ENCODE assay signal across 8 cellular contexts in the genomic region with DNA sequence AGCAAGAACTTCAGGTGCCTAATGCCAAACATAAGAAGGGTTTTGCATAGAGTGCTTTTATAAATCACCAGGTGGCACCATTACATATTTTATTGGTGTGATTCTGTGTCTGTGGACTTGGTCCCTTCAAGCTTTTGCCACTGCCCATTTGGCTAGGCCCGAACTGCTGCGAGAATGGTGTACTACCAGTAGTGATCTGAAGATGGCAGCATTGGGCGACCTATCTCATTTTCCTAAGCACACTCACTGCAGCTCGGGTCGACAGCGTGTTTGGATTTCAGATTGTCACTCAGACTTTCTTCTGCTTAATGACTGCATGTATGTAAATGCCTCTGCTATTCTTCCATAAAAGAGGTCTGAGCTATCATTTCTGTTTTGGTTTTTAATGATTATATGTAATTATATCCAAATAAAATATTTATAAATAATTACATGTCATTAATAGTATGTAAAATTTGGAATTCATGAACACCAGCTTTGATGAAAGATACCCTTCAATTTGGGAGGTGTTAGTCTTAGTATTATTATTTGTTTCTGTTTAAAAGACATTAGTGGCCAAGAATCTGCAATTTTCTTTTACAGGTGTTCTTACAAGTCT.
DNase-seq lines count a peak whose midpoint lies in the region; ATAC-seq and TF ChIP-seq lines count a peak whose summit lies in the region.

No MANE protein-coding gene starts in this region.

- DNase-seq in G401 (ENCODE audit: low spot score), result peak; percentile 95
- peak; percentile 74 for DNase-seq in GM23338 (ENCODE audit: low spot score)
- peak; percentile 86 for DNase-seq in Karpas-422
- peak; percentile 87 for DNase-seq in PC-3
- peak; percentile 52 for DNase-seq in activated T-cell treated with anti-CD3 and anti-CD28 coated beads, Interleukin-2, amount 50 U/mL, for 1 hour
- peak; percentile 68 for DNase-seq in fibroblast of gingiva (ENCODE audit: low read depth)
- peak; percentile 77 for DNase-seq in neural crest cell (ENCODE audit: low read depth, low spot score)
- DNase-seq in thoracic aorta (ENCODE audit: low spot score), result no peak

- ATAC-seq in GM23338 (peak; percentile 97), PC-3 (peak; percentile 99), thoracic aorta (ENCODE audit: insufficient number of reproducible peaks, low FRiP score, low read depth) (no peak)

- H3K9me2 ChIP-seq in GM23338 (ENCODE audit: insufficient read depth) (0 out of 2 replicates have a peak, but pooled peaks cover 3% of the 10 kb centered on the region), Karpas-422 (replicated peaks; ENCODE audit: insufficient read depth, low read length) (no peaks in the 10 kb centered on the region), PC-3 (replicated peaks; ENCODE audit: low read length) (no peaks in the 10 kb centered on the region)

- H3F3A ChIP-seq in GM23338 (replicated peaks; ENCODE audit: low read depth) (no peaks in the 10 kb centered on the region), PC-3 (ENCODE audit: low read length, unreplicated experiment) (no peaks in the 10 kb centered on the region)

- CTCF ChIA-PET in PC-3 (lab: Charles Lee), result interaction anchor here (0.6 to 1.1 kb wide), 7 partner anchors 9 to 662 kb away, joined by 3 to 21 read pairs (median 3); no protein-coding TSS in a partner anchor

- H3K4me1 ChIP-seq in GM23338 (ENCODE audit: insufficient read depth) (peaks cover 7% of the 10 kb centered on the region; the same call in 1 of the 2 replicates), Karpas-422 (ENCODE audit: low read length) (no peaks in the 10 kb centered on the region), PC-3 (ENCODE audit: insufficient read depth, low read length) (no peaks in the 10 kb centered on the region), thoracic aorta (ENCODE audit: control insufficient read depth in 1 of 2, low read depth in 2 of 2) (no peaks in the 10 kb centered on the region)

- no peaks in the 10 kb centered on the region for H3K79me2 ChIP-seq in GM23338 (replicated peaks; ENCODE audit: insufficient read depth)
- no peaks in the 10 kb centered on the region for H3K79me2 ChIP-seq in Karpas-422 (ENCODE audit: low read length)
- H3K79me2 ChIP-seq in PC-3 (ENCODE audit: low read length), result no peaks in the 10 kb centered on the region

- H3K27me3 ChIP-seq in GM23338 (ENCODE audit: insufficient read depth) (no peaks in the 10 kb centered on the region), Karpas-422 (ENCODE audit: low read length) (no peaks in the 10 kb centered on the region), PC-3 (ENCODE audit: low read length) (no peaks in the 10 kb centered on the region), thoracic aorta (replicated peaks; ENCODE audit: insufficient read depth) (no peaks in the 10 kb centered on the region)

- in situ Hi-C loops in G401 (cut with HindIII; ENCODE audit: low sequenced_read_pairs), result no loop called here

- no peaks in the 10 kb centered on the region for H4K20me1 ChIP-seq in GM23338 (replicated peaks; ENCODE audit: insufficient read depth)
- H4K20me1 ChIP-seq in Karpas-422 (ENCODE audit: insufficient read depth, low read depth, low read length), result no peaks in the 10 kb centered on the region
- H4K20me1 ChIP-seq in PC-3 (ENCODE audit: low read length), result no peaks in the 10 kb centered on the region

- no TSS peak for BruUV-seq in PC-3 (replicated peaks; lab: Mats Ljungman, UMichigan)

- H3K27ac Mint-ChIP-seq in GM23338 (no peak overlapping the region), neural crest cell (ENCODE audit: unreplicated experiment) (no peak overlapping the region)

- peak; percentile 76 to 93 for TF ChIP-seq CTCF in GM23338 (conservative IDR thresholded peaks at IDR 0.05; ENCODE audit: low read depth in 2 of 2)
- TF ChIP-seq CTCF in PC-3 (conservative IDR thresholded peaks at IDR 0.05; ENCODE audit: low read depth, low read length), result peak; percentile 86
- TF ChIP-seq CTCF in neural crest cell (conservative IDR thresholded peaks at IDR 0.05), result peak; percentile 81
- peak; percentile 70 for TF ChIP-seq CTCF in thoracic aorta (IDR thresholded peaks at IDR 0.05)

- H3K4me3 Mint-ChIP-seq in GM23338 (no peak overlapping the region), neural crest cell (no peak overlapping the region)

- H3K27ac ChIP-seq in GM23338 (ENCODE audit: low read depth), result no peak overlapping the region
- H3K27ac ChIP-seq in Karpas-422 (ENCODE audit: low read length), result no peak overlapping the region
- no peak overlapping the region for H3K27ac ChIP-seq in PC-3 (ENCODE audit: low read length)
- no peak overlapping the region for H3K27ac ChIP-seq in thoracic aorta

- intact Hi-C loops in PC-3 (cut with micrococcal nuclease), result loop anchor here (1.0 to 2.0 kb wide), 3 partner anchors 250 to 330 kb away; no protein-coding TSS in a partner anchor

- H3K9ac ChIP-seq in Karpas-422 (ENCODE audit: low read length) (no peak overlapping the region), PC-3 (ENCODE audit: low read length) (no peak overlapping the region)

- H3K4me2 ChIP-seq in GM23338 (no peak overlapping the region), Karpas-422 (ENCODE audit: low read depth, low read length, poor library complexity, severe bottlenecking) (no peak overlapping the region), PC-3 (ENCODE audit: low read length) (no peak overlapping the region)

- H3K9me3 Mint-ChIP-seq in GM23338 (no peaks in the 10 kb centered on the region), neural crest cell (no peaks in the 10 kb centered on the region)

- H3K4me1 Mint-ChIP-seq in GM23338, result peaks cover 6% of the 10 kb centered on the region; the same call in 1 of the 3 replicates
- H3K4me1 Mint-ChIP-seq in neural crest cell, result no peaks in the 10 kb centered on the region

- H3K27me3 Mint-ChIP-seq in GM23338 (ENCODE audit: insufficient read depth, low read depth, poor library complexity) (no peaks in the 10 kb centered on the region), neural crest cell (ENCODE audit: low read depth) (no peaks in the 10 kb centered on the region)

- H3K4me3 ChIP-seq in GM23338 (no peak overlapping the region), Karpas-422 (ENCODE audit: low read length) (no peak overlapping the region), PC-3 (ENCODE audit: low read length) (no peak overlapping the region), thoracic aorta (no peak overlapping the region)

- no peak overlapping the region for H2AFZ ChIP-seq in GM23338
- no peak overlapping the region for H2AFZ ChIP-seq in Karpas-422 (ENCODE audit: low read length)
- H2AFZ ChIP-seq in PC-3 (ENCODE audit: low read length), result no peak overlapping the region

- H3K36me3 Mint-ChIP-seq in GM23338 (ENCODE audit: low read depth) (no peaks in the 10 kb centered on the region), neural crest cell (ENCODE audit: low read depth) (no peaks in the 10 kb centered on the region)

- POLR2A ChIA-PET in PC-3 (lab: Charles Lee; ENCODE audit: unreplicated experiment), result no interaction called here

- no peaks in the 10 kb centered on the region for H3K9me3 ChIP-seq in Karpas-422 (ENCODE audit: low read length)
- no peaks in the 10 kb centered on the region for H3K9me3 ChIP-seq in PC-3 (ENCODE audit: low read length)
- no peaks in the 10 kb centered on the region for H3K9me3 ChIP-seq in thoracic aorta

- H3K36me3 ChIP-seq in GM23338 (ENCODE audit: insufficient read depth) (no peaks in the 10 kb centered on the region), Karpas-422 (ENCODE audit: insufficient read depth, low read length) (no peaks in the 10 kb centered on the region), PC-3 (ENCODE audit: low read depth, low read length) (no peaks in the 10 kb centered on the region), thoracic aorta (no peaks in the 10 kb centered on the region)

TF ChIP-seq in GM23338, 12 proteins besides CTCF, POLR2A, EP300 and RAD21 (continues in another document):
- TF ChIP-seq, protein P1, sequence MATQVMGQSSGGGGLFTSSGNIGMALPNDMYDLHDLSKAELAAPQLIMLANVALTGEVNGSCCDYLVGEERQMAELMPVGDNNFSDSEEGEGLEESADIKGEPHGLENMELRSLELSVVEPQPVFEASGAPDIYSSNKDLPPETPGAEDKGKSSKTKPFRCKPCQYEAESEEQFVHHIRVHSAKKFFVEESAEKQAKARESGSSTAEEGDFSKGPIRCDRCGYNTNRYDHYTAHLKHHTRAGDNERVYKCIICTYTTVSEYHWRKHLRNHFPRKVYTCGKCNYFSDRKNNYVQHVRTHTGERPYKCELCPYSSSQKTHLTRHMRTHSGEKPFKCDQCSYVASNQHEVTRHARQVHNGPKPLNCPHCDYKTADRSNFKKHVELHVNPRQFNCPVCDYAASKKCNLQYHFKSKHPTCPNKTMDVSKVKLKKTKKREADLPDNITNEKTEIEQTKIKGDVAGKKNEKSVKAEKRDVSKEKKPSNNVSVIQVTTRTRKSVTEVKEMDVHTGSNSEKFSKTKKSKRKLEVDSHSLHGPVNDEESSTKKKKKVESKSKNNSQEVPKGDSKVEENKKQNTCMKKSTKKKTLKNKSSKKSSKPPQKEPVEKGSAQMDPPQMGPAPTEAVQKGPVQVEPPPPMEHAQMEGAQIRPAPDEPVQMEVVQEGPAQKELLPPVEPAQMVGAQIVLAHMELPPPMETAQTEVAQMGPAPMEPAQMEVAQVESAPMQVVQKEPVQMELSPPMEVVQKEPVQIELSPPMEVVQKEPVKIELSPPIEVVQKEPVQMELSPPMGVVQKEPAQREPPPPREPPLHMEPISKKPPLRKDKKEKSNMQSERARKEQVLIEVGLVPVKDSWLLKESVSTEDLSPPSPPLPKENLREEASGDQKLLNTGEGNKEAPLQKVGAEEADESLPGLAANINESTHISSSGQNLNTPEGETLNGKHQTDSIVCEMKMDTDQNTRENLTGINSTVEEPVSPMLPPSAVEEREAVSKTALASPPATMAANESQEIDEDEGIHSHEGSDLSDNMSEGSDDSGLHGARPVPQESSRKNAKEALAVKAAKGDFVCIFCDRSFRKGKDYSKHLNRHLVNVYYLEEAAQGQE (IDR thresholded peaks at IDR 0.05; ENCODE audit: unreplicated experiment), result no peak
- no peak for TF ChIP-seq JUNB (IDR thresholded peaks at IDR 0.05; ENCODE audit: unreplicated experiment)
- TF ChIP-seq ETS1 (IDR thresholded peaks at IDR 0.05), result no peak
- no peak for TF ChIP-seq POLR2AphosphoS5 (IDR thresholded peaks at IDR 0.05; ENCODE audit: low read depth)
- no peak for TF ChIP-seq STAT1 (IDR thresholded peaks at IDR 0.05; ENCODE audit: unreplicated experiment)
- TF ChIP-seq CREB1 (CRISPR knock-in tag; IDR thresholded peaks at IDR 0.05; ENCODE audit: low read depth), result no peak
- no peak for TF ChIP-seq ZNF114 (CRISPR knock-in tag; IDR thresholded peaks at IDR 0.05)
- no peak for TF ChIP-seq NANOG (IDR thresholded peaks at IDR 0.05; ENCODE audit: borderline replicate concordance)
